Comparison of ENCODE assay signal across 2 cellular contexts in genomic region chr6:157758516-157759023, GRCh38.
TF ChIP-seq lines count a peak whose summit lies in the region.

No MANE protein-coding gene starts in this region.

TF ChIP-seq in PFSK-1, 5 proteins besides CTCF, POLR2A, EP300 and RAD21 (continued from another document):
- peak in 1 of 2 experiments; percentile 55; a peak in 1 of 4 replicates for TF ChIP-seq REST (IDR thresholded peaks at IDR 0.05; ENCODE audit: insufficient read depth in 1 of 2, low read depth in 2 of 2, low read length in 2 of 2)
TF ChIP-seq in PFSK-1: peak in this region for 2.

TF ChIP-seq in K562, 482 proteins besides CTCF, POLR2A, EP300 and RAD21 (continued from another document and continues in another):
- TF ChIP-seq ARID4B (CRISPR knock-in tag; IDR thresholded peaks at IDR 0.05) (peak; percentile 58; the same call in 1 of the 2 replicates), HMBOX1 (IDR thresholded peaks at IDR 0.05) (peak; percentile 81; the same call in 1 of the 2 replicates), ZBTB7A (IDR thresholded peaks at IDR 0.05; ENCODE audit: borderline replicate concordance, control insufficient read depth, low read depth, low read length) (peak; percentile 70; the same call in 1 of the 2 replicates), JUND (IDR thresholded peaks at IDR 0.05; ENCODE audit: borderline replicate concordance, low read depth, low read length) (peak; percentile 89), JUND (tag; IDR thresholded peaks at IDR 0.05; ENCODE audit: borderline replicate concordance, low read depth, low read length) (peak; percentile 75; the same call in 2 of the 3 replicates), ZZZ3 (IDR thresholded peaks at IDR 0.05) (no peak), SP2 (IDR thresholded peaks at IDR 0.05; ENCODE audit: extremely low read depth, low read depth, low read length, poor library complexity, severe bottlenecking) (no peak), RCOR1 (IDR thresholded peaks at IDR 0.05; ENCODE audit: borderline replicate concordance in 1 of 2, low read depth in 2 of 2, low read length in 2 of 2) (peak in 1 of 2 experiments; percentile 69; a peak in 2 of 4 replicates), ESRRA (IDR thresholded peaks at IDR 0.05; ENCODE audit: borderline replicate concordance, low read depth) (0 out of 2 replicates have a peak, but pooled peaks have one; percentile 28), E2F6 (IDR thresholded peaks at IDR 0.05; ENCODE audit: borderline replicate concordance in 1 of 2, extremely low read depth in 1 of 2, insufficient read depth in 1 of 2, insufficient read length in 1 of 2, low read depth in 1 of 2, low read length in 1 of 2, poor library complexity in 1 of 2, severe bottlenecking in 1 of 2) (peak in 1 of 2 experiments; percentile 86), POLR2B (IDR thresholded peaks at IDR 0.05; ENCODE audit: low read depth, partially characterized antibody) (no peak), ATF6 (CRISPR knock-in tag; IDR thresholded peaks at IDR 0.05) (0 out of 2 replicates have a peak, but pooled peaks have one; percentile 72), HDAC8 (tag; IDR thresholded peaks at IDR 0.05) (peak; percentile 68; the same call in 1 of the 2 replicates), ZNF197 (CRISPR knock-in tag; IDR thresholded peaks at IDR 0.05; ENCODE audit: low read depth) (no peak), KLF13 (tag; IDR thresholded peaks at IDR 0.05; ENCODE audit: borderline replicate concordance, low read depth) (peak; percentile 51; the same call in 1 of the 2 replicates), ZSCAN32 (CRISPR knock-in tag; IDR thresholded peaks at IDR 0.05) (no peak), TOE1 (IDR thresholded peaks at IDR 0.05; ENCODE audit: borderline replicate concordance) (no peak), TOE1 (CRISPR knock-in tag; IDR thresholded peaks at IDR 0.05; ENCODE audit: borderline replicate concordance, low read depth) (peak; percentile 80; the same call in 1 of the 2 replicates), ETS2 (tag; IDR thresholded peaks at IDR 0.05; ENCODE audit: borderline replicate concordance, poor library complexity, severe bottlenecking) (no peak), MGA (IDR thresholded peaks at IDR 0.05) (peak; percentile 95), FIP1L1 (IDR thresholded peaks at IDR 0.05; ENCODE audit: low read depth, low read length, poor library complexity, severe bottlenecking) (no peak), YY1 (IDR thresholded peaks at IDR 0.05; ENCODE audit: borderline replicate concordance in 1 of 3, control insufficient read depth in 1 of 3, extremely low read depth in 1 of 3, insufficient read depth in 3 of 3, insufficient read length in 1 of 3, insufficient replicate concordance in 2 of 3, low read depth in 1 of 3, low read length in 2 of 3) (peak in 1 of 3 experiments; percentile 53), ETV5 (CRISPR knock-in tag; IDR thresholded peaks at IDR 0.05; ENCODE audit: low read depth) (peak; percentile 96), POLR2AphosphoS5 (IDR thresholded peaks at IDR 0.05; ENCODE audit: control insufficient read depth, insufficient read depth, low read depth, low read length) (peak; percentile 29; the same call in 1 of the 2 replicates), CBFA2T3 (IDR thresholded peaks at IDR 0.05) (peak; percentile 83), PHTF2 (CRISPR knock-in tag; IDR thresholded peaks at IDR 0.05) (no peak), ZNF316 (IDR thresholded peaks at IDR 0.05) (peak; percentile 79), CBX3 (IDR thresholded peaks at IDR 0.05; ENCODE audit: borderline replicate concordance in 1 of 2, low read length in 2 of 2) (peak in 1 of 2 experiments; percentile 34; a peak in 1 of 3 replicates), MXD1 (CRISPR knock-in tag; IDR thresholded peaks at IDR 0.05; ENCODE audit: borderline replicate concordance, poor library complexity, severe bottlenecking) (no peak), TCF3 (CRISPR knock-in tag; IDR thresholded peaks at IDR 0.05) (peak; percentile 72), ZBTB33 (CRISPR knock-in tag; IDR thresholded peaks at IDR 0.05) (peak; percentile 64; the same call in 1 of the 2 replicates)
